ENCODE assay signal across 1 cellular context in the genomic region with DNA sequence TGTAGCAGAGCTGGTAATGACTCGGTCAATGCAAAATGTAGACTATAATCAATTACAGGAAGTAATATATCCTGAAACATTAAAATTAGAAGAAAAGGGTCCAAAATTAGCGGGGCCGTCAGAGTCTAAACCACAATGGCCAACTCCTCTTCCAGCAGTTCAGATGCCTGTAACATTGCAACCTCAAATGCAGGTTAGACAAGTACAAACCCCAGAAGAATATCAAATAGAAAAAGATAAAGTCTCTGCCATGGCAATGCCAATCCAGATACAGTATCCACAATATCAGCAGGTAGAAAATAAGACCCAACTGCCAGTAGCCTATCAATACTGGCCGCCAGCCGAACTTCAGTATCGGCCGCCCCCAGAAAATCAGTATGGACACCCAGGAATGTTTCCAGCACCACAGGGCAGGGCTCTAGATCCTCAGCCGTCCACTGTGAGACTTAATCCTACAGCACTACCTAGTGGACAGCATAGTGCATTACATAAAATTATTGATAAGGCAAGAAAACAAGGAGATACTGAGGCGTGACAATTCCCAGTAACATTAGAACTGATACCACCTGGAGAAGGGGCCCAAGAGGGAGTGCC.
TF ChIP-seq lines count a peak whose summit lies in the region.

No MANE protein-coding gene starts in this region.

TF ChIP-seq in GM23338, 12 proteins besides CTCF, POLR2A, EP300 and RAD21 (continued from another document):
- TF ChIP-seq, protein P1, sequence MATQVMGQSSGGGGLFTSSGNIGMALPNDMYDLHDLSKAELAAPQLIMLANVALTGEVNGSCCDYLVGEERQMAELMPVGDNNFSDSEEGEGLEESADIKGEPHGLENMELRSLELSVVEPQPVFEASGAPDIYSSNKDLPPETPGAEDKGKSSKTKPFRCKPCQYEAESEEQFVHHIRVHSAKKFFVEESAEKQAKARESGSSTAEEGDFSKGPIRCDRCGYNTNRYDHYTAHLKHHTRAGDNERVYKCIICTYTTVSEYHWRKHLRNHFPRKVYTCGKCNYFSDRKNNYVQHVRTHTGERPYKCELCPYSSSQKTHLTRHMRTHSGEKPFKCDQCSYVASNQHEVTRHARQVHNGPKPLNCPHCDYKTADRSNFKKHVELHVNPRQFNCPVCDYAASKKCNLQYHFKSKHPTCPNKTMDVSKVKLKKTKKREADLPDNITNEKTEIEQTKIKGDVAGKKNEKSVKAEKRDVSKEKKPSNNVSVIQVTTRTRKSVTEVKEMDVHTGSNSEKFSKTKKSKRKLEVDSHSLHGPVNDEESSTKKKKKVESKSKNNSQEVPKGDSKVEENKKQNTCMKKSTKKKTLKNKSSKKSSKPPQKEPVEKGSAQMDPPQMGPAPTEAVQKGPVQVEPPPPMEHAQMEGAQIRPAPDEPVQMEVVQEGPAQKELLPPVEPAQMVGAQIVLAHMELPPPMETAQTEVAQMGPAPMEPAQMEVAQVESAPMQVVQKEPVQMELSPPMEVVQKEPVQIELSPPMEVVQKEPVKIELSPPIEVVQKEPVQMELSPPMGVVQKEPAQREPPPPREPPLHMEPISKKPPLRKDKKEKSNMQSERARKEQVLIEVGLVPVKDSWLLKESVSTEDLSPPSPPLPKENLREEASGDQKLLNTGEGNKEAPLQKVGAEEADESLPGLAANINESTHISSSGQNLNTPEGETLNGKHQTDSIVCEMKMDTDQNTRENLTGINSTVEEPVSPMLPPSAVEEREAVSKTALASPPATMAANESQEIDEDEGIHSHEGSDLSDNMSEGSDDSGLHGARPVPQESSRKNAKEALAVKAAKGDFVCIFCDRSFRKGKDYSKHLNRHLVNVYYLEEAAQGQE (IDR thresholded peaks at IDR 0.05; ENCODE audit: unreplicated experiment), result no peak
- TF ChIP-seq CREB1 (CRISPR knock-in tag; IDR thresholded peaks at IDR 0.05; ENCODE audit: low read depth) (no peak), POLR2AphosphoS5 (IDR thresholded peaks at IDR 0.05; ENCODE audit: low read depth) (no peak), STAT1 (IDR thresholded peaks at IDR 0.05; ENCODE audit: unreplicated experiment) (no peak), NANOG (IDR thresholded peaks at IDR 0.05; ENCODE audit: borderline replicate concordance) (no peak), JUNB (IDR thresholded peaks at IDR 0.05; ENCODE audit: unreplicated experiment) (no peak), ZNF114 (CRISPR knock-in tag; IDR thresholded peaks at IDR 0.05) (no peak)
